16 cellular contexts compared by ENCODE assay signal in the genomic region with DNA sequence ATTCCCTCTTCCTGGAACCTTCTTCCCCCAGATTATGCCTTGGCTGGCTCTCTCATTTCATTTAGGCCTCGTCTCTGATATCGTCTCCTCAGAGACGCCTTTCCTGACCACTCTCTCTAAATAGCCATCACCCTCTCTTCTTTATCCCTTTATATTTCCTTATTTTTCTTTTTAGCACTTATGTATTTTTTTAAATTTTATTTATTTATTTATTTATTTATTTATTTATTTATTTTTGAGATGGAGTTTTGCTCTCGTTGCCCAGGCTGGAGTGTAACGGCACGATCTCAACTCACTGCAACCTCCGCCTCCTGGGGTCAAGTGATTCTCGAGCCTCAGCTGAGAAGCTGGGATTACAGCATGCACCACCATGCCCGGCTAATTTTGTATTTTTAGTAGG. TPM values are rescaled to one million over a fixed set of nuclear protein-coding genes. Genes with fewer than 3 reads are reported as not detected.
DNase-seq lines count a peak whose midpoint lies in the region; ATAC-seq and TF ChIP-seq lines count a peak whose summit lies in the region.
"Had no signal": no experiment of that assay in that cellular context is flagged by ENCODE, and none has a peak within 500 bp of the region (broad histone marks: within the 10 kb centered on the region; RNA-seq: fewer than 3 reads in every experiment).

No MANE protein-coding gene starts in this region.

- H4K20me1 ChIP-seq in GM23338 (replicated peaks; ENCODE audit: insufficient read depth) = no peaks in the 10 kb centered on the region
- H4K20me1 ChIP-seq: BLaER1 treated with 17β-estradiol and CSF1 and Interleukin-3, amounts not matched to agents 10 nM and 100 nM had no signal

- ATAC-seq in GM23338 = no peak
- no peak for ATAC-seq in WTC11
- ATAC-seq: CD8-positive, alpha-beta T cell had no signal

- TF ChIP-seq CTCF in GM23338 (conservative IDR thresholded peaks at IDR 0.05; ENCODE audit: low read depth in 2 of 2) (no peak), WTC11 (IDR thresholded peaks at IDR 0.05) (no peak)

- H3K79me2 ChIP-seq in GM23338 (replicated peaks; ENCODE audit: insufficient read depth) = no peaks in the 10 kb centered on the region

- H3K4me1 ChIP-seq in GM23338 (ENCODE audit: insufficient read depth) = peaks cover 11% of the 10 kb centered on the region; the same call in 1 of the 2 replicates
- H3K4me1 ChIP-seq: BLaER1 treated with 17β-estradiol and CSF1 and Interleukin-3, amounts not matched to agents 10 nM and 100 nM; Caco-2 had no signal

- H3K9me2 ChIP-seq in GM23338 (ENCODE audit: insufficient read depth) = no peaks in the 10 kb centered on the region

- H3K4me3 ChIP-seq in GM23338 = no peak overlapping the region
- H3K4me3 ChIP-seq: BLaER1 treated with 17β-estradiol and CSF1 and Interleukin-3, amounts not matched to agents 10 nM and 100 nM had no signal

- no peak overlapping the region for H3K27ac ChIP-seq in GM23338 (ENCODE audit: low read depth)
- H3K27ac ChIP-seq: BLaER1 treated with 17β-estradiol and CSF1 and Interleukin-3, amounts not matched to agents 10 nM and 100 nM; C4-2B had no signal

- H3K4me1 Mint-ChIP-seq in GM23338 (peaks cover 12% of the 10 kb centered on the region), WTC11 (peaks cover 22% of the 10 kb centered on the region)
- H3K4me1 Mint-ChIP-seq: B cell had no signal

- DNase-seq in GM23338 (ENCODE audit: low spot score) = no peak
- no peak for DNase-seq in WTC11 (ENCODE audit: low spot score)
- no peak for DNase-seq in effector CD8-positive, alpha-beta T cell (lab: John Stamatoyannopoulos, UW)
- DNase-seq in NCI-H2107 treated with DMSO at 0.1 percent for 48 hours (lab: John Stamatoyannopoulos, UW; ENCODE audit: unreplicated experiment) = no peak
- DNase-seq in NCI-H2029 (lab: John Stamatoyannopoulos, UW) = no peak
- DNase-seq: 8988T; AML-193; Caco-2; Calu3; CD4-positive, alpha-beta T cell; CD8-positive, alpha-beta T cell; DMS79 treated with DMSO at 0.1 percent for 48 hours; GF-D8 had no signal

- H3K9me3 Mint-ChIP-seq in GM23338 (no peaks in the 10 kb centered on the region), WTC11 (peaks cover 3% of the 10 kb centered on the region; the same call in 1 of the 2 replicates)
- H3K9me3 Mint-ChIP-seq: CD4-positive, alpha-beta T cell; CD8-positive, alpha-beta T cell had no signal

- H3K36me3 ChIP-seq in GM23338 (ENCODE audit: insufficient read depth) = no peaks in the 10 kb centered on the region
- H3K36me3 ChIP-seq: BLaER1 treated with 17β-estradiol and CSF1 and Interleukin-3, amounts not matched to agents 10 nM and 100 nM had no signal

- no peaks in the 10 kb centered on the region for H3F3A ChIP-seq in GM23338 (replicated peaks; ENCODE audit: low read depth)

- H3K4me3 Mint-ChIP-seq in GM23338 (no peak overlapping the region), WTC11 (no peak overlapping the region)
- H3K4me3 Mint-ChIP-seq: B cell; CD4-positive, alpha-beta T cell; CD8-positive, alpha-beta T cell had no signal

- no peaks in the 10 kb centered on the region for H3K27me3 ChIP-seq in GM23338 (ENCODE audit: insufficient read depth)

- CTCF ChIA-PET in WTC11 (lab: Charles Lee) = interaction anchor here (1.1 to 2.4 kb wide), 5 partner anchors 60 to 141 kb away, joined by 3 to 10 read pairs (median 4); no protein-coding TSS in a partner anchor

- no peaks in the 10 kb centered on the region for H3K36me3 Mint-ChIP-seq in GM23338 (ENCODE audit: low read depth)
- H3K36me3 Mint-ChIP-seq in WTC11 = no peaks in the 10 kb centered on the region
- H3K36me3 Mint-ChIP-seq: CD8-positive, alpha-beta T cell had no signal

- POLR2A ChIA-PET in WTC11 (lab: Charles Lee) = no interaction called here

- 0 out of 2 replicates have a peak overlapping the region, but pooled peaks have one; percentile 23 for H3K4me2 ChIP-seq in GM23338
- H3K4me2 ChIP-seq: BLaER1 treated with 17β-estradiol and CSF1 and Interleukin-3, amounts not matched to agents 10 nM and 100 nM had no signal

- no peak overlapping the region for H3K27ac Mint-ChIP-seq in GM23338
- no peak overlapping the region for H3K27ac Mint-ChIP-seq in WTC11
- H3K27ac Mint-ChIP-seq: B cell; CD4-positive, alpha-beta T cell; CD8-positive, alpha-beta T cell had no signal

- no peak overlapping the region for H2AFZ ChIP-seq in GM23338

- H3K27me3 Mint-ChIP-seq in GM23338 (ENCODE audit: insufficient read depth, low read depth, poor library complexity) = peaks cover 7% of the 10 kb centered on the region
- H3K27me3 Mint-ChIP-seq in WTC11 (ENCODE audit: low read depth) = no peaks in the 10 kb centered on the region; the same call in 1 of the 2 replicates

TF ChIP-seq in GM23338, 12 proteins besides CTCF, POLR2A, EP300 and RAD21:
- TF ChIP-seq STAT1 (IDR thresholded peaks at IDR 0.05; ENCODE audit: unreplicated experiment) (no peak), EZH2phosphoT487 (IDR thresholded peaks at IDR 0.05; ENCODE audit: unreplicated experiment) (no peak), ETS1 (IDR thresholded peaks at IDR 0.05) (no peak), JUNB (IDR thresholded peaks at IDR 0.05; ENCODE audit: unreplicated experiment) (no peak), POLR2AphosphoS5 (IDR thresholded peaks at IDR 0.05; ENCODE audit: low read depth) (no peak), ZNF331 (CRISPR knock-in tag; IDR thresholded peaks at IDR 0.05; ENCODE audit: low read depth) (no peak)
TF ChIP-seq in GM23338: peak in this region for 0.

TF ChIP-seq in WTC11, 78 proteins besides CTCF, POLR2A, EP300 and RAD21:
- peak; percentile 49; the same call in 1 of the 2 replicates for TF ChIP-seq HMGA2 (CRISPR knock-in tag; IDR thresholded peaks at IDR 0.05)
- no peak for TF ChIP-seq NR3C1 (CRISPR knock-in tag; conservative IDR thresholded peaks at IDR 0.05; ENCODE audit: low read depth)
TF ChIP-seq in WTC11: peak in this region for 1.

RNA-seq across cellular contexts. Expression of gene ATP5MC2, which starts 8.1 kb away (rescaled TPM):
- total RNA-seq in GM23338 (2014; rRNA removed; shearing (Covaris generic)) = 362 and 393 TPM in 2 replicates
- 815 and 821 TPM in 2 replicates for polyA plus RNA-seq in GM23338 (2016; fragmentation: Nextera tagmentation; extraction: Ambion mirVana)
- total RNA-seq in WTC11 (2021) = 411 to 527 TPM (median 517 TPM) in 3 replicates

RNA-seq across cellular contexts. Expression of gene CALCOCO1, which starts 43.3 kb away (rescaled TPM):
- total RNA-seq in GM23338 (2014; rRNA removed; shearing (Covaris generic)) = 20.4 and 21.3 TPM in 2 replicates
- 4.6 and 6.5 TPM in 2 replicates for polyA plus RNA-seq in GM23338 (2016; fragmentation: Nextera tagmentation; extraction: Ambion mirVana)
- total RNA-seq in WTC11 (2021) = 21.2 to 28.2 TPM (median 27.0 TPM) in 3 replicates

RNA-seq across cellular contexts. Expression of gene ATF7, which starts 57.8 kb away (rescaled TPM):
- total RNA-seq in GM23338 (2014; rRNA removed; shearing (Covaris generic)) = 13.2 and 13.9 TPM in 2 replicates
- 16.3 and 16.6 TPM in 2 replicates for polyA plus RNA-seq in GM23338 (2016; fragmentation: Nextera tagmentation; extraction: Ambion mirVana)
- total RNA-seq in WTC11 (2021) = 16.3 to 20.3 TPM (median 19.7 TPM) in 3 replicates
